Comparison of ENCODE assay signal across 14 cellular contexts in the genomic region with DNA sequence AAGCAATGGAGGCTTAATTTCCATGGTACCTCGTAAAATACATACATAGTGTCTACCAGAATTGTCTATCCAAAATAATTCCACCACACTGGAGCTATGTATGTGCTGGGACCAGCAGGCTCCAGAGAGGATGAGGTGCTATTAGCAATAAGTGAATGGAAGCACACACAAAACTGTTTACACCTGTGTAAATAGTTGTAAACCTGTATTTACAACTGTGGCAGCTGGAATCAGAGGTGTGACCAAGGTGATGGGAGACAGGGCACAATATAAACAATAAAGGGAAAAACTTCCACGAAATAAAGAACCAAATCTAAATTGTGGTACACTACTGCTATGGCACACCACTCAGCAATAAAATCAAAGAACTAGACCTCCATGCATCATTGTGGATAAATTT. TPM values are rescaled to one million over a fixed set of nuclear protein-coding genes. Genes with fewer than 3 reads are reported as not detected.
DNase-seq lines count a peak whose midpoint lies in the region; ATAC-seq, FAIRE-seq and TF ChIP-seq lines count a peak whose summit lies in the region.
"Had no signal": no experiment of that assay in that cellular context is flagged by ENCODE, and none has a peak within 500 bp of the region (broad histone marks: within the 10 kb centered on the region; RNA-seq: fewer than 3 reads in every experiment).

No MANE protein-coding gene starts in this region.

- FAIRE-seq in HepG2 (lab: Jason Lieb, UNC), result no peak
- no peak for FAIRE-seq in K562 (lab: Jason Lieb, UNC)
- FAIRE-seq: D721Med, GM12878, urothelium cell line had no signal

- TF ChIP-seq POLR2A in HepG2 (IDR thresholded peaks at IDR 0.05; ENCODE audit: insufficient read depth in 1 of 2, low read depth in 2 of 2, low read length in 2 of 2) (no peak), right lobe of liver (IDR thresholded peaks at IDR 0.05) (no peak), K562 (conservative IDR thresholded peaks at IDR 0.05) (no peak)

- H3K9me3 ChIP-seq in HepG2 (ENCODE audit: low read length) (no peaks in the 10 kb centered on the region), right lobe of liver (no peaks in the 10 kb centered on the region), Loucy (ENCODE audit: insufficient read depth, low read depth, low read length) (no peaks in the 10 kb centered on the region), K562 (replicated peaks; ENCODE audit: control insufficient read depth, insufficient read depth, low read depth, low read length) (no peaks in the 10 kb centered on the region), osteoblast (ENCODE audit: low read depth, low read length) (no peaks in the 10 kb centered on the region)
- H3K9me3 ChIP-seq: ovary had no signal

- H3K27ac ChIP-seq in HepG2 (ENCODE audit: extremely low read length, insufficient read depth, low read length) (no peak overlapping the region), right lobe of liver (no peak overlapping the region), K562 (ENCODE audit: extremely low read depth, low read depth, low read length) (no peak overlapping the region), foreskin keratinocyte (no peak overlapping the region), osteoblast (ENCODE audit: low read depth, low read length) (no peak overlapping the region)
- H3K27ac ChIP-seq: dorsolateral prefrontal cortex, HL-60, ovary had no signal

- DNase-seq in HepG2 (ENCODE audit: low spot score), result no peak
- no peak for DNase-seq in right lobe of liver
- DNase-seq in K562 (ENCODE audit: extremely low read depth in 1 of 4, low spot score in 3 of 4), result no peak
- DNase-seq in activated T-helper 2 cell treated with anti-CD3 and anti-CD28 coated beads, Interferon-gamma antibody, Interleukin-2, Interleukin-4, amounts not matched to agents 10 μg/mL and 5 μg/mL and 100 μg/mL, durations not matched to agents 14 hours and 24 hours and 36 hours (ENCODE audit: low spot score), result no peak
- DNase-seq in foreskin keratinocyte, result no peak
- no peak for DNase-seq in osteoblast (ENCODE audit: insufficient read length, low spot score, missing footprints)
- DNase-seq: dorsolateral prefrontal cortex, H9, ovary had no signal

- 90% methylated on average over 2 of the region's 2 CpGs for WGBS in HepG2 (ENCODE audit: low lambda C conversion rate)
- 19% methylated on average over 1 of the region's 2 CpGs for WGBS in right lobe of liver (ENCODE audit: insufficient coverage, low coverage, low lambda C conversion rate, missing lambda C conversion rate)
- WGBS in K562 (ENCODE audit: insufficient coverage, low coverage, missing lambda C conversion rate), result 65% methylated on average over 2 of the region's 2 CpGs

- H3K36me3 ChIP-seq in HepG2 (replicated peaks in 1 of 2; ENCODE audit: control insufficient read depth in 1 of 2, insufficient read depth in 2 of 2, low read length in 2 of 2) (peaks cover 2 to 20% of the 10 kb centered on the region in 2 experiments; a peak in 4 of 5 replicates), right lobe of liver (peaks cover 0 to 5% (median 0%) of the 10 kb centered on the region in 4 donors), Loucy (ENCODE audit: insufficient read depth, low read length) (no peaks in the 10 kb centered on the region), K562 (ENCODE audit: control insufficient read depth, insufficient read depth, low read length) (peaks cover 43% of the 10 kb centered on the region), osteoblast (ENCODE audit: insufficient read depth, low read length) (peaks cover 4% of the 10 kb centered on the region)
- H3K36me3 ChIP-seq: ovary had no signal

- no peak for TF ChIP-seq RAD21 in HepG2 (CRISPR knock-in tag; IDR thresholded peaks at IDR 0.05)
- TF ChIP-seq RAD21 in K562 (CRISPR knock-in tag; conservative IDR thresholded peaks at IDR 0.05 in 1 of 2, IDR thresholded peaks at IDR 0.05 in 1 of 2), result no peak

- CTCF ChIA-PET in HepG2 (lab: Yijun Ruan, JAX; ENCODE audit: low intra/inter-chr PET ratio, low total read pairs), result no interaction called here
- CTCF ChIA-PET in K562 (lab: Yijun Ruan, JAX; ENCODE audit: low intra/inter-chr PET ratio), result no interaction called here

- no peaks in the 10 kb centered on the region for H3K27me3 Mint-ChIP-seq in activated T-helper 2 cell treated with anti-CD3 and anti-CD28 coated beads, Interferon-gamma antibody, Interleukin-2, Interleukin-4, amounts not matched to agents 10 μg/mL and 5 μg/mL and 100 μg/mL, durations not matched to agents 14 hours and 24 hours and 36 hours (ENCODE audit: low read depth)

- BruUV-seq in HepG2 (replicated peaks; lab: Mats Ljungman, UMichigan) (no TSS peak), K562 (replicated peaks; lab: Mats Ljungman, UMichigan) (no TSS peak)

- in situ Hi-C loops in HepG2 (cut with HindIII; ENCODE audit: extremely low pct_ligation_motif_present, low pct_unique_long_range_greater_than_20kb), result no loop called here
- in situ Hi-C loops in K562 (cut with MboI), result no loop called here

- H3K27ac Mint-ChIP-seq in activated T-helper 2 cell treated with anti-CD3 and anti-CD28 coated beads, Interferon-gamma antibody, Interleukin-2, Interleukin-4, amounts not matched to agents 10 μg/mL and 5 μg/mL and 100 μg/mL, durations not matched to agents 14 hours and 24 hours and 36 hours, result no peak overlapping the region

- no peaks in the 10 kb centered on the region for H3K9me1 ChIP-seq in K562 (ENCODE audit: control insufficient read depth, insufficient read depth, low read length)

- H3K4me3 ChIP-seq in HepG2 (replicated peaks in 1 of 3; ENCODE audit: insufficient read depth in 1 of 3, low read depth in 2 of 3, low read length in 3 of 3), result no peak overlapping the region
- no peak overlapping the region for H3K4me3 ChIP-seq in right lobe of liver
- no peak overlapping the region for H3K4me3 ChIP-seq in Loucy (ENCODE audit: low read length, poor library complexity, severe bottlenecking)
- H3K4me3 ChIP-seq in K562, result no peak overlapping the region
- no peak overlapping the region for H3K4me3 ChIP-seq in osteoblast (ENCODE audit: insufficient read depth, low read length)
- H3K4me3 ChIP-seq: dorsolateral prefrontal cortex, GM12878, ovary had no signal

- peaks cover 4% of the 10 kb centered on the region for H3K9me3 Mint-ChIP-seq in activated T-helper 2 cell treated with anti-CD3 and anti-CD28 coated beads, Interferon-gamma antibody, Interleukin-2, Interleukin-4, amounts not matched to agents 10 μg/mL and 5 μg/mL and 100 μg/mL, durations not matched to agents 14 hours and 24 hours and 36 hours
- H3K9me3 Mint-ChIP-seq: H9 had no signal

- TF ChIP-seq CTCF in HepG2 (CRISPR knock-in tag; IDR thresholded peaks at IDR 0.05) (no peak), right lobe of liver (IDR thresholded peaks at IDR 0.05) (no peak), Loucy (conservative IDR thresholded peaks at IDR 0.05; ENCODE audit: low read length) (no peak), K562 (IDR thresholded peaks at IDR 0.05 in 2 of 3, conservative IDR thresholded peaks at IDR 0.05 in 1 of 3; ENCODE audit: insufficient read depth in 2 of 3, low read depth in 1 of 3, low read length in 3 of 3) (no peak), foreskin keratinocyte (conservative IDR thresholded peaks at IDR 0.05) (no peak), osteoblast (IDR thresholded peaks at IDR 0.05; ENCODE audit: extremely low read depth, low read depth, low read length) (no peak)

- H3K4me1 ChIP-seq in HepG2 (ENCODE audit: insufficient read depth, low read length) (peaks cover 73% of the 10 kb centered on the region), right lobe of liver (peaks cover 0 to 4% (median 0%) of the 10 kb centered on the region in 4 donors), Loucy (ENCODE audit: insufficient read depth, low read length, poor library complexity, severe bottlenecking) (peaks cover 21% of the 10 kb centered on the region), K562 (replicated peaks in 1 of 2; ENCODE audit: control insufficient read depth in 2 of 2, insufficient read depth in 2 of 2, low read length in 2 of 2) (peaks cover 0 to 7% of the 10 kb centered on the region in 2 experiments; a peak in 3 of 5 replicates), foreskin keratinocyte (peaks cover 12% of the 10 kb centered on the region), osteoblast (ENCODE audit: insufficient read depth, low read length) (peaks cover 8% of the 10 kb centered on the region)

- H4K20me1 ChIP-seq in HepG2 (ENCODE audit: insufficient read depth, low read length), result 0 out of 2 replicates have a peak, but pooled peaks cover 4% of the 10 kb centered on the region
- H4K20me1 ChIP-seq in Loucy (ENCODE audit: insufficient read depth, low read length, poor library complexity, severe bottlenecking), result peaks cover 19% of the 10 kb centered on the region
- no peaks in the 10 kb centered on the region; the same call in 1 of the 2 replicates for H4K20me1 ChIP-seq in K562 (replicated peaks; ENCODE audit: control insufficient read depth, insufficient read depth, low read length)
- H4K20me1 ChIP-seq in osteoblast (ENCODE audit: insufficient read depth, low read length), result peaks cover 29% of the 10 kb centered on the region

- H3K79me2 ChIP-seq in HepG2 (ENCODE audit: insufficient read depth, low read length) (peaks cover 88% of the 10 kb centered on the region), Loucy (ENCODE audit: insufficient read depth, low read length) (peaks cover 44% of the 10 kb centered on the region), K562 (ENCODE audit: control insufficient read depth, insufficient read depth, low read length) (peaks cover 82% of the 10 kb centered on the region), osteoblast (ENCODE audit: insufficient read depth, low read length) (peaks cover 90% of the 10 kb centered on the region)

- peaks cover 52% of the 10 kb centered on the region for H3K36me3 Mint-ChIP-seq in activated T-helper 2 cell treated with anti-CD3 and anti-CD28 coated beads, Interferon-gamma antibody, Interleukin-2, Interleukin-4, amounts not matched to agents 10 μg/mL and 5 μg/mL and 100 μg/mL, durations not matched to agents 14 hours and 24 hours and 36 hours (ENCODE audit: low read depth)

- no peak overlapping the region for H3K9ac ChIP-seq in HepG2 (ENCODE audit: insufficient read depth, low read depth, low read length)
- H3K9ac ChIP-seq in Loucy (ENCODE audit: low read depth, low read length, poor library complexity, severe bottlenecking), result no peak overlapping the region
- H3K9ac ChIP-seq in K562 (ENCODE audit: insufficient read depth in 1 of 2, low read depth in 2 of 2, low read length in 2 of 2), result no peak overlapping the region

- H3K27me3 ChIP-seq in HepG2 (ENCODE audit: control insufficient read depth in 1 of 2, insufficient read depth in 2 of 2, low read length in 2 of 2) (no peaks in the 10 kb centered on the region), right lobe of liver (no peaks in the 10 kb centered on the region), Loucy (ENCODE audit: insufficient read depth, low read length, poor library complexity, severe bottlenecking) (no peaks in the 10 kb centered on the region), K562 (ENCODE audit: control insufficient read depth in 2 of 2, insufficient read depth in 2 of 2, low read length in 2 of 2) (no peaks in the 10 kb centered on the region), foreskin keratinocyte (no peaks in the 10 kb centered on the region), osteoblast (ENCODE audit: insufficient read depth, low read length) (no peaks in the 10 kb centered on the region)
- H3K27me3 ChIP-seq: dorsolateral prefrontal cortex, ovary had no signal

- peaks cover 39% of the 10 kb centered on the region for H3K4me1 Mint-ChIP-seq in activated T-helper 2 cell treated with anti-CD3 and anti-CD28 coated beads, Interferon-gamma antibody, Interleukin-2, Interleukin-4, amounts not matched to agents 10 μg/mL and 5 μg/mL and 100 μg/mL, durations not matched to agents 14 hours and 24 hours and 36 hours (ENCODE audit: low read depth)

- H3K9me2 ChIP-seq in Loucy (replicated peaks; ENCODE audit: low read depth, low read length), result no peaks in the 10 kb centered on the region

- H3K4me3 Mint-ChIP-seq in activated T-helper 2 cell treated with anti-CD3 and anti-CD28 coated beads, Interferon-gamma antibody, Interleukin-2, Interleukin-4, amounts not matched to agents 10 μg/mL and 5 μg/mL and 100 μg/mL, durations not matched to agents 14 hours and 24 hours and 36 hours (ENCODE audit: low read depth), result no peak overlapping the region
- H3K4me3 Mint-ChIP-seq: H9 had no signal

- no peak for ATAC-seq in HepG2
- no peak for ATAC-seq in right lobe of liver
- peak; percentile 14; the same call in 2 of the 3 replicates for ATAC-seq in K562
- ATAC-seq in foreskin keratinocyte, result no peak
- ATAC-seq: GM12878 had no signal

- TF ChIP-seq EP300 in HepG2 (IDR thresholded peaks at IDR 0.05; ENCODE audit: low read depth in 2 of 2, low read length in 2 of 2) (no peak), HepG2 (CRISPR knock-in tag; IDR thresholded peaks at IDR 0.05; ENCODE audit: borderline replicate concordance) (no peak), K562 (IDR thresholded peaks at IDR 0.05; ENCODE audit: low read length) (no peak)

- peak overlapping the region; percentile 39; the same call in 1 of the 2 replicates for H3K4me2 ChIP-seq in HepG2 (ENCODE audit: low read depth, low read length)
- H3K4me2 ChIP-seq in Loucy (ENCODE audit: low read depth, low read length, poor library complexity, severe bottlenecking), result peak overlapping the region; percentile 48
- no peak overlapping the region for H3K4me2 ChIP-seq in K562 (ENCODE audit: insufficient read depth, low read length)
- no peak overlapping the region for H3K4me2 ChIP-seq in osteoblast (ENCODE audit: insufficient read depth, low read length)

- H3F3A ChIP-seq in Loucy (ENCODE audit: low read depth), result no peaks in the 10 kb centered on the region

- no peak overlapping the region for H2AFZ ChIP-seq in HepG2 (ENCODE audit: low read length)
- no peak overlapping the region for H2AFZ ChIP-seq in Loucy (ENCODE audit: low read length)
- no peak overlapping the region for H2AFZ ChIP-seq in K562 (ENCODE audit: low read depth, low read length)
- H2AFZ ChIP-seq in osteoblast (ENCODE audit: low read length), result no peak overlapping the region

- intact Hi-C loops in HepG2 (cut with micrococcal nuclease; ENCODE audit: unreplicated experiment) (no loop called here), right lobe of liver (cut with DNase I) (no loop called here), K562 (cut with micrococcal nuclease) (no loop called here)
- intact Hi-C loops in activated T-helper 2 cell treated with anti-CD3 and anti-CD28 coated beads, Interferon-gamma antibody, Interleukin-2, Interleukin-4, amounts not matched to agents 10 μg/mL and 5 μg/mL and 100 μg/mL, durations not matched to agents 14 hours and 24 hours and 36 hours (cut with micrococcal nuclease), result no loop called here

- POLR2A ChIA-PET in HepG2 (lab: Yijun Ruan, JAX), result no interaction called here
- POLR2A ChIA-PET in K562 (lab: Yijun Ruan, JAX), result interaction anchor here (0.6 kb wide), 1 partner anchor 12 kb away, joined by 3 read pairs; no protein-coding TSS in a partner anchor

RNA-seq across cellular contexts. Expression of gene RARS2, which starts 14.4 kb away (rescaled TPM):
- total RNA-seq in HepG2 (2016; rRNA removed; fragmentation: Illumina TruSeq; extraction: Trizol), result 80.1 and 103 TPM in 2 replicates
- 37.4 and 43.4 TPM in 2 replicates for total RNA-seq in HepG2 (2016; cell fraction: cytosol; rRNA removed; fragmentation: Illumina TruSeq; extraction: Trizol; ENCODE audit: low read depth)
- total RNA-seq in HepG2 (2016; cell fraction: insoluble cytoplasmic fraction; rRNA removed; fragmentation: Illumina TruSeq; extraction: Trizol), result 81.0 and 99.9 TPM in 2 replicates
- 77.6 and 80.4 TPM in 2 replicates for total RNA-seq in HepG2 (2016; cell fraction: membrane; rRNA removed; fragmentation: Illumina TruSeq; extraction: Trizol)
- 80.5 and 89.7 TPM in 2 replicates for total RNA-seq in HepG2 (2016; cell fraction: nucleus; rRNA removed; fragmentation: Illumina TruSeq; extraction: Trizol)
- 19.6 and 23.4 TPM in 2 replicates for polyA plus RNA-seq in HepG2 (2011; rRNA removed)
- 9.3 and 13.2 TPM in 2 replicates for polyA plus RNA-seq in HepG2 (2011; cell fraction: cytosol; rRNA removed)
- polyA plus RNA-seq in HepG2 (2011; cell fraction: nucleus; rRNA removed), result 14.0 and 14.7 TPM in 2 replicates
- 35.1 and 43.4 TPM in 2 replicates for polyA plus RNA-seq in HepG2 (2012)
- 37.5 and 43.9 TPM in 2 replicates for polyA plus RNA-seq in HepG2 (2016; cell fraction: cytosol; fragmentation: Illumina TruSeq; extraction: Trizol; ENCODE audit: low read depth)
- 94.9 and 98.5 TPM in 2 replicates for polyA plus RNA-seq in HepG2 (2016; cell fraction: insoluble cytoplasmic fraction; fragmentation: Illumina TruSeq; extraction: Trizol; ENCODE audit: low read depth)
- 69.8 and 72.8 TPM in 2 replicates for polyA plus RNA-seq in HepG2 (2016; cell fraction: membrane; fragmentation: Illumina TruSeq; extraction: Trizol; ENCODE audit: low read depth)
- 103 and 104 TPM in 2 replicates for polyA plus RNA-seq in HepG2 (2016; cell fraction: nucleus; fragmentation: Illumina TruSeq; extraction: Trizol; ENCODE audit: insufficient read depth, low read depth)
- 8.6 and 10.2 TPM in 2 replicates for polyA minus RNA-seq in HepG2 (2011; rRNA and poly(A)+ RNA removed; ENCODE audit: low replicate concordance)
- 11.7 and 12.2 TPM in 2 replicates for polyA minus RNA-seq in HepG2 (2011; cell fraction: cytosol; rRNA and poly(A)+ RNA removed)
- polyA minus RNA-seq in HepG2 (2011; cell fraction: nucleus; rRNA and poly(A)+ RNA removed), result 49.2 and 63.3 TPM in 2 replicates
- 10 to 100 TPM; 13.5 to 19.3 (median 14.6) TPM for total RNA-seq in right lobe of liver
- 18.9 and 62.8 TPM in 2 replicates for total RNA-seq in K562 (2011; cell fraction: chromatin; rRNA removed; ENCODE audit: low replicate concordance)
- 13.2 and 15.1 TPM in 2 replicates for total RNA-seq in K562 (2011; cell fraction: nucleolus; rRNA removed)
- 17.4 and 17.9 TPM in 2 replicates for total RNA-seq in K562 (2011; cell fraction: nucleoplasm; rRNA removed)
- total RNA-seq in K562 (2014; rRNA removed), result 27.1 and 30.0 TPM in 2 replicates
- 43.4 and 52.9 TPM in 2 replicates for total RNA-seq in K562 (2014; rRNA removed; fragmentation: Illumina TruSeq; extraction: Trizol)
- total RNA-seq in K562 (2015; rRNA removed; fragmentation: Illumina TruSeq; extraction: Trizol), result 41.7 and 45.3 TPM in 2 replicates
- 32.9 and 33.5 TPM in 2 replicates for total RNA-seq in K562 (2021)
- polyA plus RNA-seq in K562 (2011; rRNA removed), result 28.0 and 30.7 TPM in 2 replicates
- 7.6 and 12.6 TPM in 2 replicates for polyA plus RNA-seq in K562 (2011; cell fraction: cytosol; rRNA removed)
- polyA plus RNA-seq in K562 (2011; cell fraction: nucleus; rRNA removed), result 19.2 and 28.4 TPM in 2 replicates
- 32.8 and 38.1 TPM in 2 replicates for polyA plus RNA-seq in K562 (2012)
- 37.5 and 46.4 TPM in 2 replicates for polyA plus RNA-seq in K562 (2014; fragmentation: Illumina TruSeq; extraction: Trizol)
- polyA plus RNA-seq in K562 (2014; fragmentation: Nextera tagmentation; extraction: Ambion mirVana), result 10 to 100 TPM; 57.4 to 92.7 TPM
- 33.3 and 33.9 TPM in 2 replicates for polyA plus RNA-seq in K562 (2014; rRNA removed)
- 27.3 and 30.1 TPM in 2 replicates for polyA minus RNA-seq in K562 (2011; rRNA and poly(A)+ RNA removed)
- polyA minus RNA-seq in K562 (2011; cell fraction: cytosol; rRNA and poly(A)+ RNA removed), result 7.2 and 8.1 TPM in 2 replicates
- polyA minus RNA-seq in K562 (2011; cell fraction: nucleus; rRNA and poly(A)+ RNA removed), result 17.9 and 26.8 TPM in 2 replicates
- 23.3 and 23.5 TPM in 2 replicates for total RNA-seq in activated T-helper 2 cell treated with anti-CD3 and anti-CD28 coated beads, Interferon-gamma antibody, Interleukin-2, Interleukin-4, amounts not matched to agents 10 μg/mL and 5 μg/mL and 100 μg/mL, durations not matched to agents 14 hours and 24 hours and 36 hours
- 27.6 and 30.6 TPM in 2 replicates for total RNA-seq in foreskin keratinocyte
- polyA plus RNA-seq in foreskin keratinocyte, result 23.0 and 25.4 TPM in 2 replicates
- total RNA-seq in osteoblast, result 49.9 and 50.7 TPM in 2 replicates

RNA-seq across cellular contexts. Expression of gene ORC3, which starts 14.5 kb away (rescaled TPM):
- total RNA-seq in HepG2 (2016; rRNA removed; fragmentation: Illumina TruSeq; extraction: Trizol) (43.5 and 56.0 TPM in 2 replicates), right lobe of liver (10 to 100 TPM in 3 of 6 experiments, 1 to 10 TPM in 3; 7.7 to 12.7 (median 9.8) TPM), K562 (2014; rRNA removed) (28.8 and 34.7 TPM in 2 replicates), K562 (2014; rRNA removed; fragmentation: Illumina TruSeq; extraction: Trizol) (74.8 and 79.8 TPM in 2 replicates), K562 (2015; rRNA removed; fragmentation: Illumina TruSeq; extraction: Trizol) (50.3 and 57.8 TPM in 2 replicates), K562 (2021) (47.5 and 49.0 TPM in 2 replicates), foreskin keratinocyte (27.3 and 29.9 TPM in 2 replicates), osteoblast (26.1 and 35.7 TPM in 2 replicates)
- 14.4 and 15.3 TPM in 2 replicates for total RNA-seq in HepG2 (2016; cell fraction: cytosol; rRNA removed; fragmentation: Illumina TruSeq; extraction: Trizol; ENCODE audit: low read depth)
- 43.0 and 58.6 TPM in 2 replicates for total RNA-seq in HepG2 (2016; cell fraction: insoluble cytoplasmic fraction; rRNA removed; fragmentation: Illumina TruSeq; extraction: Trizol)
- 26.8 and 30.0 TPM in 2 replicates for total RNA-seq in HepG2 (2016; cell fraction: membrane; rRNA removed; fragmentation: Illumina TruSeq; extraction: Trizol)
- total RNA-seq in HepG2 (2016; cell fraction: nucleus; rRNA removed; fragmentation: Illumina TruSeq; extraction: Trizol), result 46.7 and 53.3 TPM in 2 replicates
- polyA plus RNA-seq in HepG2 (2011; rRNA removed) (14.4 and 21.8 TPM in 2 replicates), K562 (2011; rRNA removed) (79.9 and 111 TPM in 2 replicates), K562 (2014; fragmentation: Illumina TruSeq; extraction: Trizol) (59.9 and 79.1 TPM in 2 replicates), K562 (2014; fragmentation: Nextera tagmentation; extraction: Ambion mirVana) (100 to 1,000 TPM; 128 to 159 TPM), K562 (2014; rRNA removed) (45.1 and 52.1 TPM in 2 replicates), foreskin keratinocyte (15.2 and 19.4 TPM in 2 replicates)
- polyA plus RNA-seq in HepG2 (2011; cell fraction: cytosol; rRNA removed), result 8.2 and 10.9 TPM in 2 replicates
- 11.9 and 14.1 TPM in 2 replicates for polyA plus RNA-seq in HepG2 (2011; cell fraction: nucleus; rRNA removed)
- 8.8 and 16.2 TPM in 2 replicates for polyA plus RNA-seq in HepG2 (2012)
- polyA plus RNA-seq in HepG2 (2016; cell fraction: cytosol; fragmentation: Illumina TruSeq; extraction: Trizol; ENCODE audit: low read depth), result 10.6 and 10.7 TPM in 2 replicates
- 54.2 and 57.0 TPM in 2 replicates for polyA plus RNA-seq in HepG2 (2016; cell fraction: insoluble cytoplasmic fraction; fragmentation: Illumina TruSeq; extraction: Trizol; ENCODE audit: low read depth)
- polyA plus RNA-seq in HepG2 (2016; cell fraction: membrane; fragmentation: Illumina TruSeq; extraction: Trizol; ENCODE audit: low read depth), result 15.8 and 20.8 TPM in 2 replicates
- polyA plus RNA-seq in HepG2 (2016; cell fraction: nucleus; fragmentation: Illumina TruSeq; extraction: Trizol; ENCODE audit: insufficient read depth, low read depth), result 41.2 and 46.6 TPM in 2 replicates
- polyA minus RNA-seq in HepG2 (2011; rRNA and poly(A)+ RNA removed; ENCODE audit: low replicate concordance), result 9.6 and 17.7 TPM in 2 replicates
- polyA minus RNA-seq in HepG2 (2011; cell fraction: cytosol; rRNA and poly(A)+ RNA removed), result 7.4 and 9.8 TPM in 2 replicates
- 39.0 TPM in 2 replicates for polyA minus RNA-seq in HepG2 (2011; cell fraction: nucleus; rRNA and poly(A)+ RNA removed)
- total RNA-seq in K562 (2011; cell fraction: chromatin; rRNA removed; ENCODE audit: low replicate concordance), result 53.2 and 151 TPM in 2 replicates
- total RNA-seq in K562 (2011; cell fraction: nucleolus; rRNA removed), result 21.5 and 31.5 TPM in 2 replicates
- total RNA-seq in K562 (2011; cell fraction: nucleoplasm; rRNA removed), result 74.9 and 108 TPM in 2 replicates
- polyA plus RNA-seq in K562 (2011; cell fraction: cytosol; rRNA removed), result 19.0 and 33.2 TPM in 2 replicates
- polyA plus RNA-seq in K562 (2011; cell fraction: nucleus; rRNA removed), result 39.7 and 53.3 TPM in 2 replicates
- polyA plus RNA-seq in K562 (2012), result 33.8 and 36.8 TPM in 2 replicates
- 115 and 120 TPM in 2 replicates for polyA minus RNA-seq in K562 (2011; rRNA and poly(A)+ RNA removed)
- polyA minus RNA-seq in K562 (2011; cell fraction: cytosol; rRNA and poly(A)+ RNA removed), result 17.9 and 27.9 TPM in 2 replicates
- 35.0 and 63.3 TPM in 2 replicates for polyA minus RNA-seq in K562 (2011; cell fraction: nucleus; rRNA and poly(A)+ RNA removed)
- total RNA-seq in activated T-helper 2 cell treated with anti-CD3 and anti-CD28 coated beads, Interferon-gamma antibody, Interleukin-2, Interleukin-4, amounts not matched to agents 10 μg/mL and 5 μg/mL and 100 μg/mL, durations not matched to agents 14 hours and 24 hours and 36 hours, result 31.2 and 31.9 TPM in 2 replicates

Comparison
In these comparisons a context has a peak if more than half of its experiments do, and no peak if none do; other contexts are left out.
1. H3K4me2 ChIP-seq: peak in HepG2 (single experiment) and Loucy (single experiment); none in K562 (single experiment) and osteoblast (single experiment).